In genomic region chr6:30013296-30013922, GRCh38 we compare ENCODE assay signal across 1 cellular context.
TF ChIP-seq lines count a peak whose summit lies in the region.

No MANE protein-coding gene starts in this region.

TF ChIP-seq in HepG2, 621 proteins besides CTCF, POLR2A, EP300 and RAD21 (continued from another document):
- TF ChIP-seq E2F2 (CRISPR knock-in tag; IDR thresholded peaks at IDR 0.05; ENCODE audit: borderline replicate concordance) (0 out of 2 replicates have a peak, but pooled peaks have one; percentile 44), GMEB1 (CRISPR knock-in tag; IDR thresholded peaks at IDR 0.05; ENCODE audit: borderline replicate concordance) (no peak), ERF (CRISPR knock-in tag; IDR thresholded peaks at IDR 0.05) (0 out of 2 replicates have a peak, but pooled peaks have one; percentile 27), THAP11 (CRISPR knock-in tag; IDR thresholded peaks at IDR 0.05) (peak; percentile 22; the same call in 1 of the 2 replicates), MED1 (CRISPR knock-in tag; IDR thresholded peaks at IDR 0.05) (0 out of 2 replicates have a peak, but pooled peaks have one; percentile 26), SP5 (CRISPR knock-in tag; IDR thresholded peaks at IDR 0.05; ENCODE audit: borderline replicate concordance, low read depth) (no peak), ZNF329 (CRISPR knock-in tag; IDR thresholded peaks at IDR 0.05; ENCODE audit: low read depth) (no peak), STAG1 (CRISPR knock-in tag; IDR thresholded peaks at IDR 0.05) (peak; percentile 92), SMAD9 (CRISPR knock-in tag; IDR thresholded peaks at IDR 0.05) (no peak), ISX (CRISPR knock-in tag; conservative IDR thresholded peaks at IDR 0.05) (no peak), ZNF883 (CRISPR knock-in tag; IDR thresholded peaks at IDR 0.05; ENCODE audit: not compliant biosample characterization) (peak; percentile 39), ZNF276 (CRISPR knock-in tag; IDR thresholded peaks at IDR 0.05; ENCODE audit: low read depth) (no peak), IKZF1 (IDR thresholded peaks at IDR 0.05) (no peak), ZNF740 (CRISPR knock-in tag; IDR thresholded peaks at IDR 0.05) (no peak), TEAD3 (CRISPR knock-in tag; optimal IDR thresholded peaks at IDR 0.05; ENCODE audit: borderline replicate concordance) (peak; percentile 6), ZFP37 (CRISPR knock-in tag; IDR thresholded peaks at IDR 0.05; ENCODE audit: borderline replicate concordance) (0 out of 2 replicates have a peak, but pooled peaks have one; percentile 28), ZNF713 (CRISPR knock-in tag; IDR thresholded peaks at IDR 0.05) (no peak), RFX1 (IDR thresholded peaks at IDR 0.05) (no peak), FOSL1 (CRISPR knock-in tag; IDR thresholded peaks at IDR 0.05; ENCODE audit: borderline replicate concordance) (no peak)
- TF ChIP-seq, protein P1, sequence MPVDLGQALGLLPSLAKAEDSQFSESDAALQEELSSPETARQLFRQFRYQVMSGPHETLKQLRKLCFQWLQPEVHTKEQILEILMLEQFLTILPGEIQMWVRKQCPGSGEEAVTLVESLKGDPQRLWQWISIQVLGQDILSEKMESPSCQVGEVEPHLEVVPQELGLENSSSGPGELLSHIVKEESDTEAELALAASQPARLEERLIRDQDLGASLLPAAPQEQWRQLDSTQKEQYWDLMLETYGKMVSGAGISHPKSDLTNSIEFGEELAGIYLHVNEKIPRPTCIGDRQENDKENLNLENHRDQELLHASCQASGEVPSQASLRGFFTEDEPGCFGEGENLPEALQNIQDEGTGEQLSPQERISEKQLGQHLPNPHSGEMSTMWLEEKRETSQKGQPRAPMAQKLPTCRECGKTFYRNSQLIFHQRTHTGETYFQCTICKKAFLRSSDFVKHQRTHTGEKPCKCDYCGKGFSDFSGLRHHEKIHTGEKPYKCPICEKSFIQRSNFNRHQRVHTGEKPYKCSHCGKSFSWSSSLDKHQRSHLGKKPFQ (CRISPR knock-in tag; IDR thresholded peaks at IDR 0.05; ENCODE audit: insufficient replicate concordance): no peak
- TF ChIP-seq, protein P2, sequence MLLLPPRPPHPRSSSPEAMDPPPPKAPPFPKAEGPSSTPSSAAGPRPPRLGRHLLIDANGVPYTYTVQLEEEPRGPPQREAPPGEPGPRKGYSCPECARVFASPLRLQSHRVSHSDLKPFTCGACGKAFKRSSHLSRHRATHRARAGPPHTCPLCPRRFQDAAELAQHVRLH (CRISPR knock-in tag; IDR thresholded peaks at IDR 0.05; ENCODE audit: borderline replicate concordance, low read depth): peak; percentile 47; the same call in 1 of the 2 replicates
- TF ChIP-seq, protein P3, sequence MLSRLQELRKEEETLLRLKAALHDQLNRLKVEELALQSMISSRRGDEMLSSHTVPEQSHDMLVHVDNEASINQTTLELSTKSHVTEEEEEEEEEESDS (CRISPR knock-in tag; IDR thresholded peaks at IDR 0.05; ENCODE audit: borderline replicate concordance): no peak
